Comparison of ENCODE assay signal across 16 cellular contexts in the genomic region with DNA sequence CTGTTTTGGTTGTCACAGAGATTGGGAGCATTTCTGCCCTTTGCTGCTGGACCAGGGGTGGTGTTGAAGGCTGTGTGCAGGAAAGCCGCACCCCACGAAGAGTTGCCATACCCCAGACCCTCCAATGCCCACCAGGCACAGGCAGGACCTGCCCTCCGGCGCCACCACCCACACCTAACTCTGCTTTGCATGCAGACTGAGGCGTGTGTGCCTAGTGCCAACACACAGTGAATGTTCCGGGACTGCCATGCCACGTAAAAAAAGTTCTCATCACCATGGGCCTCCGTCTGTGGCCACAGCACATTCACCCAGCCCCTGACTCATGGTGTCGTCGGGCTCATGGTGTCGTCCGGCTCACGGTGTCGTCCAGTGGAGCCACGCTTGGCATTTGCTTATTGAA.
DNase-seq lines count a peak whose midpoint lies in the region; ATAC-seq and TF ChIP-seq lines count a peak whose summit lies in the region.
"Had no signal": no experiment of that assay in that cellular context is flagged by ENCODE, and none has a peak within 500 bp of the region (broad histone marks: within the 10 kb centered on the region; RNA-seq: fewer than 3 reads in every experiment).

No MANE protein-coding gene starts in this region.

- no CpG with 5 or more reads among the region's 15 CpGs for WGBS in H9 (ENCODE audit: extremely low coverage, insufficient read length, low lambda C conversion rate)
- 88% methylated on average over 15 of the region's 15 CpGs for WGBS in esophagus muscularis mucosa
- WGBS in neuronal stem cell (ENCODE audit: extremely low coverage in 2 of 2, insufficient read length in 2 of 2, insufficient replicate concordance in 1 of 2), 2 donors, result no CpG with 5 or more reads among the region's 15 CpGs

- H4K20me1 ChIP-seq in H9 (ENCODE audit: control insufficient read depth, insufficient read depth, insufficient read length), result no peaks in the 10 kb centered on the region

- H3K79me1 ChIP-seq in H9 (ENCODE audit: insufficient read depth, low read depth, low read length, poor library complexity, severe bottlenecking) (no peaks in the 10 kb centered on the region), neuronal stem cell (ENCODE audit: low read depth, low read length) (no peaks in the 10 kb centered on the region)

- no peaks in the 10 kb centered on the region; the same call in none of the 2 replicates for H3K27me3 Mint-ChIP-seq in H9 (ENCODE audit: low read depth)

- H3K4me3 ChIP-seq in coronary artery (no peak overlapping the region), esophagus muscularis mucosa (no peak overlapping the region), neuronal stem cell (ENCODE audit: low read length in 2 of 2) (no peak overlapping the region)

- no peak overlapping the region for H4K91ac ChIP-seq in H9 (ENCODE audit: insufficient read length, low read depth, low read length)
- no peak overlapping the region for H4K91ac ChIP-seq in neuronal stem cell (ENCODE audit: low read depth, low read length, poor library complexity)

- no peaks in the 10 kb centered on the region for H3K27me3 ChIP-seq in H9 (ENCODE audit: insufficient read depth, low read length)
- H3K27me3 ChIP-seq in esophagus muscularis mucosa, result peaks cover 0 to 16% (median 0%) of the 10 kb centered on the region in 4 donors
- no peaks in the 10 kb centered on the region for H3K27me3 ChIP-seq in neuronal stem cell (ENCODE audit: control insufficient read depth in 3 of 3, insufficient read depth in 3 of 3, low read depth in 1 of 3, low read length in 3 of 3)

- no peaks in the 10 kb centered on the region for H3K9me3 Mint-ChIP-seq in H9
- H3K9me3 Mint-ChIP-seq: CD4-positive, alpha-beta memory T cell had no signal

- H2BK12ac ChIP-seq in H9 (ENCODE audit: insufficient read length, low read depth, low read length) (no peak overlapping the region), neuronal stem cell (ENCODE audit: low read length) (no peak overlapping the region)

- no peak overlapping the region for H2AK5ac ChIP-seq in H9 (ENCODE audit: insufficient read length, low read length)
- H2AK5ac ChIP-seq in neuronal stem cell (ENCODE audit: low read depth, low read length), result no peak overlapping the region

- H2BK20ac ChIP-seq in H9 (ENCODE audit: low read depth, low read length, poor library complexity, severe bottlenecking), result no peak overlapping the region

- TF ChIP-seq POLR2A in esophagus muscularis mucosa (IDR thresholded peaks at IDR 0.05; ENCODE audit: low read depth), result no peak

- peaks cover 3 to 4% of the 10 kb centered on the region in 2 experiments; a peak in 3 of 4 replicates for H3K4me1 Mint-ChIP-seq in H9
- H3K4me1 Mint-ChIP-seq: CD4-positive, alpha-beta memory T cell had no signal

- H2AFZ ChIP-seq in H9 (ENCODE audit: low read length), result no peak overlapping the region
- no peak overlapping the region for H2AFZ ChIP-seq in neuronal stem cell (ENCODE audit: low read length)

- intact Hi-C loops in esophagus muscularis mucosa (cut with DNase I), result no loop called here

- H3K18ac ChIP-seq in H9 (ENCODE audit: insufficient read length, low read depth, low read length) (no peak overlapping the region), neuronal stem cell (ENCODE audit: low read length) (peak overlapping the region; percentile 46)

- no peak overlapping the region for H3K4me3 Mint-ChIP-seq in H9
- H3K4me3 Mint-ChIP-seq: CD4-positive, alpha-beta memory T cell had no signal

- H3K36me3 Mint-ChIP-seq in H9 (ENCODE audit: insufficient read depth in 1 of 3, low read depth in 3 of 3), result no peaks in the 10 kb centered on the region; a peak in 1 of 7 replicates
- H3K36me3 Mint-ChIP-seq: CD4-positive, alpha-beta memory T cell had no signal

- no peak overlapping the region for H4K5ac ChIP-seq in H9 (ENCODE audit: insufficient read length, low read depth, low read length)

- no peak overlapping the region for H3K56ac ChIP-seq in H9 (ENCODE audit: insufficient read length, low read depth, low read length)

- H3K4ac ChIP-seq in H9 (ENCODE audit: low read depth, low read length) (no peak overlapping the region), neuronal stem cell (ENCODE audit: low read length) (no peak overlapping the region)

- ATAC-seq in HG03097 (IDR thresholded peaks at IDR 0.05; ENCODE audit: low FRiP score, unreplicated experiment), result no peak
- ATAC-seq in HG02798 (IDR thresholded peaks at IDR 0.05; ENCODE audit: poor library complexity, unreplicated experiment), result no peak

- H3K36me3 ChIP-seq in esophagus muscularis mucosa, result no peaks in the 10 kb centered on the region
- H3K36me3 ChIP-seq in neuronal stem cell (replicated peaks in 1 of 2; ENCODE audit: control insufficient read depth in 2 of 2, insufficient read depth in 2 of 2, low read length in 2 of 2), result no peaks in the 10 kb centered on the region

- H3K9ac ChIP-seq in H9 (ENCODE audit: extremely low read depth, insufficient read length, low read length) (no peak overlapping the region), neuronal stem cell (ENCODE audit: low read depth, low read length, poor library complexity) (no peak overlapping the region)

- H4K8ac ChIP-seq in H9 (replicated peaks; ENCODE audit: insufficient read length, low read depth, low read length) (no peak overlapping the region), neuronal stem cell (ENCODE audit: low read depth, low read length) (no peak overlapping the region)

- H2BK120ac ChIP-seq in H9 (ENCODE audit: low read depth, low read length, poor library complexity, severe bottlenecking) (no peak overlapping the region), neuronal stem cell (ENCODE audit: low read depth, low read length) (no peak overlapping the region)

- no peaks in the 10 kb centered on the region for H3K79me2 ChIP-seq in H9 (ENCODE audit: insufficient read depth, low read length)

- H3K14ac ChIP-seq in H9 (ENCODE audit: insufficient read depth, low read length), result 0 out of 2 replicates have a peak overlapping the region, but pooled peaks have one; percentile 43
- H3K14ac ChIP-seq in neuronal stem cell (ENCODE audit: low read length), result no peak overlapping the region

- no peak overlapping the region for H3K27ac Mint-ChIP-seq in H9
- H3K27ac Mint-ChIP-seq: CD4-positive, alpha-beta memory T cell had no signal

- no peak overlapping the region for H2BK5ac ChIP-seq in H9 (ENCODE audit: insufficient read length, low read length)
- H2BK5ac ChIP-seq in neuronal stem cell (ENCODE audit: low read length), result no peak overlapping the region

- TF ChIP-seq CTCF in H9 (conservative IDR thresholded peaks at IDR 0.05) (no peak), coronary artery (IDR thresholded peaks at IDR 0.05) (no peak), esophagus muscularis mucosa (IDR thresholded peaks at IDR 0.05) (no peak)

- no peak for DNase-seq in H9
- peak; percentile 26 for DNase-seq in coronary artery (ENCODE audit: low spot score)
- DNase-seq in esophagus muscularis mucosa (ENCODE audit: extremely low spot score), result peak; percentile 81
- no peak for DNase-seq in neuronal stem cell (ENCODE audit: low spot score)
- DNase-seq in Kasumi-1 (lab: John Stamatoyannopoulos, UW), result no peak
- DNase-seq: C1 segment of cervical spinal cord; Calu3; CD4-positive, alpha-beta memory T cell; COR-L47; DMS53; DMS79 treated with DMSO at 0.1 percent for 48 hours; GF-D8; GOT3; HCEC 1CT had no signal

- H3K4me1 ChIP-seq in H9 (ENCODE audit: insufficient read depth, low read length) (no peaks in the 10 kb centered on the region), esophagus muscularis mucosa (no peaks in the 10 kb centered on the region), neuronal stem cell (ENCODE audit: control insufficient read depth in 2 of 2, insufficient read depth in 1 of 2, low read depth in 1 of 2, low read length in 2 of 2) (peaks cover 0 to 4% of the 10 kb centered on the region in 2 donors)

- no peak overlapping the region for H3T11ph ChIP-seq in H9 (ENCODE audit: low read length)

- TF ChIP-seq EP300 in esophagus muscularis mucosa (IDR thresholded peaks at IDR 0.05), result no peak

- H3K23ac ChIP-seq in H9 (ENCODE audit: insufficient read length, low read depth, low read length), result no peak overlapping the region
- no peak overlapping the region for H3K23ac ChIP-seq in neuronal stem cell (ENCODE audit: low read depth, low read length, poor library complexity)

- H3K9me3 ChIP-seq in H9 (ENCODE audit: control insufficient read depth, low read depth, low read length) (no peaks in the 10 kb centered on the region), esophagus muscularis mucosa (no peaks in the 10 kb centered on the region), neuronal stem cell (replicated peaks in 1 of 2; ENCODE audit: control insufficient read depth in 2 of 2, insufficient read depth in 1 of 2, low read depth in 1 of 2, low read length in 2 of 2) (no peaks in the 10 kb centered on the region)

- H3K27ac ChIP-seq in H9 (ENCODE audit: insufficient read length, low read depth, low read length) (no peak overlapping the region), coronary artery (no peak overlapping the region), esophagus muscularis mucosa (replicated peaks in 1 of 4) (no peak overlapping the region), neuronal stem cell (replicated peaks; ENCODE audit: low read length) (no peak overlapping the region)

- H3K4me2 ChIP-seq in H9 (ENCODE audit: insufficient read depth, insufficient read length, low read length) (no peak overlapping the region), neuronal stem cell (ENCODE audit: insufficient read depth, low read length, poor library complexity, severe bottlenecking) (no peak overlapping the region)

- no peaks in the 10 kb centered on the region for H3K23me2 ChIP-seq in H9 (ENCODE audit: insufficient read length, low read depth, low read length, poor library complexity, severe bottlenecking)

- H2BK15ac ChIP-seq in H9 (ENCODE audit: low read depth, low read length) (no peak overlapping the region), neuronal stem cell (ENCODE audit: low read length) (peak overlapping the region; percentile 35)

Comparison
In these comparisons a context has a peak if more than half of its experiments do, and no peak if none do; other contexts are left out.
1. DNase-seq: peak in coronary artery (single experiment) and esophagus muscularis mucosa (single experiment); none in H9 (single experiment), neuronal stem cell (single experiment) and Kasumi-1 (0 of 2).